Comparison of ENCODE assay signal across 8 cellular contexts in the genomic region with DNA sequence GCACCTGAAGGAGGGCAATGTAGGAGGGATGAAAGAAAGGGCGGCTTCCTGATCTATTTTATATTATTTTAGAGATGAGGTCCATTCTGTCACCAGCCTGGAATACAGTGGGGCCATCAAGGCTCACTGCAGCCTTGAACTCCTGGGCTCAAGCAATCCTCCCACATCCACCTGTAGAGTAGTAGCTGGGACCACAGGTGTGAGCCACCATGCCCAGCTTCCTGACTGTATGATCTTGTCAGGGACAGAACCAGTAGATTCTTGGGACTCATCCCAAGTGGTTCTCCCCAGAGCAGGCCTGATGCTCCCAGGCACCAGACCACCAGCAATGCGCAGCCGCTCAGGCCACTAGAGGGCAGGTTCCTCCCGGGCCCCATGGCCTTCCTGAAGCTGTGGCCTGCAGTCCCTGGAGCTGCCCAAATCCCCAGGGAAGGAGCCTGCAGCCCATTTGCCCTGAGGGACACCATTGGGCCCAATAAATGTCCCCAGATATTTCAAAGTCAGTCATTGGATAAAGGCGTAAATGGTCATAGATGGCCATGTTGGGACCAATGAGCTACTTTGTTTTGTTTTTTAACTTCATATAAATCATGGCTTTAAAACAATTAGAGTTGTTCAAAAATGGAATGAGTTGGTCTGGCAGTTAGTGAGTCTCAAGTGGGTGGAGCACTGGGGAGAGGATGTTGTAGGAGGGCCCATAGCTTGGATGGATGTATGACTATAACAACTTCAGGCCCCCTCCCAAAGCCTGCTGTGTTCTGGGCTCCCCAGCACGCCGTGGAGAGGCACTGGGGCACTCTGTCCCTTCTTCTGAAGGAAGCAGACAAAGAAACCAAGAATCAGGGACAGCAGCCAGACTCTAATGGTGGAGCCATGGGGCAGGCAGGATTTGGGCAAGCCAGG. TPM values are rescaled to one million over a fixed set of nuclear protein-coding genes. Genes with fewer than 3 reads are reported as not detected.
A peak's percentile ranks its signal among the peaks of the same experiment; 100 is the strongest.
DNase-seq lines count a peak whose midpoint lies in the region; TF ChIP-seq lines count a peak whose summit lies in the region.

No MANE protein-coding gene starts in this region.

- WGBS in esophagus squamous epithelium, 2 donors = 81 to 89% methylated on average over 4 of the region's 7 CpGs

- no peak for TF ChIP-seq POLR2A in esophagus squamous epithelium (IDR thresholded peaks at IDR 0.05)

- H3K27ac Mint-ChIP-seq in activated CD4-positive, alpha-beta T cell treated with anti-CD3 and anti-CD28 coated beads, Interleukin-2, amount 10 ng/mL, durations not matched to agents 24 days and 14 days = no peak overlapping the region
- H3K27ac Mint-ChIP-seq in nephron progenitor cell = no peak overlapping the region

- H3K4me1 ChIP-seq in esophagus squamous epithelium = peaks cover 0 to 3% (median 0%) of the 10 kb centered on the region in 3 donors

- no peaks in the 10 kb centered on the region for H3K9me3 Mint-ChIP-seq in activated CD4-positive, alpha-beta T cell treated with anti-CD3 and anti-CD28 coated beads, Interleukin-2, amount 10 ng/mL, durations not matched to agents 24 days and 14 days
- no peaks in the 10 kb centered on the region for H3K9me3 Mint-ChIP-seq in nephron progenitor cell

- intact Hi-C loops in activated CD4-positive, alpha-beta T cell treated with anti-CD3 and anti-CD28 coated beads, Interleukin-2, amount 10 ng/mL, durations not matched to agents 24 days and 14 days (cut with micrococcal nuclease) = loop anchor here (1.0 kb wide), 1 partner anchor 105 kb away; no protein-coding TSS in a partner anchor
- intact Hi-C loops in esophagus squamous epithelium (cut with DNase I) = loop anchor here (5.0 kb wide), 1 partner anchor 104 kb away; no protein-coding TSS in a partner anchor

- H3K27me3 ChIP-seq in esophagus squamous epithelium = no peaks in the 10 kb centered on the region

- no peaks in the 10 kb centered on the region for H3K27me3 Mint-ChIP-seq in activated CD4-positive, alpha-beta T cell treated with anti-CD3 and anti-CD28 coated beads, Interleukin-2, amount 10 ng/mL, durations not matched to agents 24 days and 14 days
- peaks cover 21% of the 10 kb centered on the region for H3K27me3 Mint-ChIP-seq in nephron progenitor cell (ENCODE audit: low read depth, poor library complexity)

- DNase-seq in SIG-M5 treated with dmso at 0.1 percent for 504 hours (lab: John Stamatoyannopoulos, UW; ENCODE audit: unreplicated experiment) (peak; percentile 48), SIG-M5 (lab: John Stamatoyannopoulos, UW) (no peak), NCI-H1436 (lab: John Stamatoyannopoulos, UW) (peak; percentile 43), esophagus squamous epithelium (lab: John Stamatoyannopoulos, UW) (no peak), nephron progenitor cell (peak; percentile 75), NCI-H1048 (lab: John Stamatoyannopoulos, UW) (no peak), dedifferentiated amniotic fluid mesenchymal stem cell (ENCODE audit: extremely low spot score) (no peak)
- peak; percentile 68 for DNase-seq in activated CD4-positive, alpha-beta T cell treated with anti-CD3 and anti-CD28 coated beads, Interleukin-2, amount 10 ng/mL, durations not matched to agents 24 days and 14 days

- no peaks in the 10 kb centered on the region for H3K36me3 Mint-ChIP-seq in activated CD4-positive, alpha-beta T cell treated with anti-CD3 and anti-CD28 coated beads, Interleukin-2, amount 10 ng/mL, durations not matched to agents 24 days and 14 days (ENCODE audit: low read depth)
- peaks cover 12% of the 10 kb centered on the region for H3K36me3 Mint-ChIP-seq in nephron progenitor cell (ENCODE audit: low read depth)

- H3K36me3 ChIP-seq in esophagus squamous epithelium = peaks cover 0 to 57% (median 0%) of the 10 kb centered on the region in 3 donors

- H3K4me1 Mint-ChIP-seq in activated CD4-positive, alpha-beta T cell treated with anti-CD3 and anti-CD28 coated beads, Interleukin-2, amount 10 ng/mL, durations not matched to agents 24 days and 14 days = peaks cover 3% of the 10 kb centered on the region
- peaks cover 47% of the 10 kb centered on the region for H3K4me1 Mint-ChIP-seq in nephron progenitor cell

- no peak overlapping the region for H3K4me3 ChIP-seq in esophagus squamous epithelium

- H3K4me3 Mint-ChIP-seq in activated CD4-positive, alpha-beta T cell treated with anti-CD3 and anti-CD28 coated beads, Interleukin-2, amount 10 ng/mL, durations not matched to agents 24 days and 14 days = no peak overlapping the region
- no peak overlapping the region for H3K4me3 Mint-ChIP-seq in nephron progenitor cell

- no peak overlapping the region for H3K27ac ChIP-seq in esophagus squamous epithelium

- TF ChIP-seq CTCF in esophagus squamous epithelium (IDR thresholded peaks at IDR 0.05) = peak in 5 of 6 experiments; percentile 62 to 73 (median 64)
- peak; percentile 80 for TF ChIP-seq CTCF in nephron progenitor cell (IDR thresholded peaks at IDR 0.05)

- H3K9me3 ChIP-seq in esophagus squamous epithelium = no peaks in the 10 kb centered on the region

RNA-seq across cellular contexts. Expression of a gene that starts 44.7 kb away (rescaled TPM):
- total RNA-seq in activated CD4-positive, alpha-beta T cell treated with anti-CD3 and anti-CD28 coated beads, Interleukin-2, amount 10 ng/mL, durations not matched to agents 24 days and 14 days = not detected in 2 replicates
- under 1 TPM in 1 of 4 donors, not detected in 3; 0.38 TPM for total RNA-seq in esophagus squamous epithelium

Comparison
In these comparisons a context has a peak if more than half of its experiments do, and no peak if none do; other contexts are left out.
1. DNase-seq: peak in SIG-M5 treated with dmso at 0.1 percent for 504 hours (single experiment), NCI-H1436 (single experiment), activated CD4-positive, alpha-beta T cell treated with anti-CD3 and anti-CD28 coated beads, Interleukin-2, amount 10 ng/mL, durations not matched to agents 24 days and 14 days (single experiment) and nephron progenitor cell (single experiment); none in SIG-M5 (single experiment), esophagus squamous epithelium (single experiment), NCI-H1048 (single experiment) and dedifferentiated amniotic fluid mesenchymal stem cell (single experiment).